In the genomic region with DNA sequence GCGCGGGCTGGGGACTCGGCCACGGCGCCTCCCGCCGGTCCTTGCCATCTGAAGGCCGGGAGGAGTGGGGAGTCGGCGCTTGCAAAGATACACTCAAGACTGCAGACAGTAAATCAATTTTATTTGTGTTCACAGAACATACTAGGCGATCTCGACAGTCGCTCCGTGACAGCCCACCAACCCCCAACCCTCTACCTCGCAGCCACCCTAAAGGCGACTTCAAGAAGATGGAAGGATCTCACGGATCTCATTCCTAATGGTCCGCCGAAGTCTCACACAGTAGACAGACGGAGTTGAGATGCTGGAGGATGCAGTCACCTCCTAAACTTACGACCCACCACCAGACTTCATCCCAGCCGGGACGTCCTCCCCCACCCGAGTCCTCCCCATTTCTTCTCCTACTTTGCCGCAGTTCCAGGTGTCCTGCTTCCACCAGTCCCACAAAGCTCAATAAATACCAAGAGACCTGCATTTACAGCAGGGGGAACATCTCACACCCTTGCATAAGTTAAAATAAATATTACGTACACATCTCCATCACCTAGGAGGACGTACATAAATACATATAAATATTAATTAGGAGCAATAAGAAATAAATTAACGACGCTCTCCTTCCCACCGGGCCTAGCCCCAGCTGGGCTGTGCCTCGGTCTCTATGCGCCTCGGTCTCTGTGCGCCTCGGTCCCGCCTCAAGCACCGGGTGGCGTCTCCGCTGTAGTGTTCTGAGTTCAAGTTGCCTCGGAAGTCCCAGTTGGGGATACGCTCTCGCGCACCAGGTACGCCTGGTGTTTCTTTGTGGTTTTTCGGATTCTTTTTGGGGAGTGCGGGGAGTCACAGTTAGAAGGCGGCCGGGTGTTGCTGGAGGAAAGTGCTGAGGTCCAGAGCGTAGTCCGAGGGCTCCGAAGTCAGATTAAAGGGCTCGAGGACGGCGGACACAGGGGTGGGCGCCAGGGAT, we compare ENCODE assay signal across 1 cellular context.
A peak's percentile ranks its signal among the peaks of the same experiment; 100 is the strongest.
TF ChIP-seq lines count a peak whose summit lies in the region.

No MANE protein-coding gene starts in this region.

TF ChIP-seq in K562, 482 proteins besides CTCF, POLR2A, EP300 and RAD21 (continued from another document):
- TF ChIP-seq ARID4B (CRISPR knock-in tag; IDR thresholded peaks at IDR 0.05) (0 out of 2 replicates have a peak, but pooled peaks have one; percentile 1), ZBTB8A (IDR thresholded peaks at IDR 0.05; ENCODE audit: partially characterized antibody) (no peak), ZNF384 (IDR thresholded peaks at IDR 0.05; ENCODE audit: low read depth, low read length) (no peak), SMARCA5 (IDR thresholded peaks at IDR 0.05) (0 out of 2 replicates have a peak, but pooled peaks have one; percentile 66), NCOA4 (IDR thresholded peaks at IDR 0.05; ENCODE audit: partially characterized antibody) (no peak), STAT5A (IDR thresholded peaks at IDR 0.05; ENCODE audit: borderline replicate concordance, low read length) (no peak), KDM5B (IDR thresholded peaks at IDR 0.05; ENCODE audit: insufficient replicate concordance, low read depth, low read length) (peak; percentile 62), EHMT2 (IDR thresholded peaks at IDR 0.05) (0 out of 2 replicates have a peak, but pooled peaks have one; percentile 10), FOXK2 (conservative IDR thresholded peaks at IDR 0.05 in 1 of 2, IDR thresholded peaks at IDR 0.05 in 1 of 2; ENCODE audit: low read depth in 2 of 2) (peak in 1 of 2 experiments; percentile 25; a peak in 1 of 4 replicates), DNMT1 (IDR thresholded peaks at IDR 0.05) (no peak), ZNF431 (CRISPR knock-in tag; IDR thresholded peaks at IDR 0.05) (no peak), SNAPC5 (CRISPR knock-in tag; IDR thresholded peaks at IDR 0.05) (no peak), ARID1B (IDR thresholded peaks at IDR 0.05) (no peak), ARNT (IDR thresholded peaks at IDR 0.05) (0 out of 4 replicates have a peak, but pooled peaks of 1 of the 2 experiments have one; percentile 18), HMG20B (CRISPR knock-in tag; IDR thresholded peaks at IDR 0.05) (peak; percentile 59; the same call in 1 of the 2 replicates), HINFP (tag; conservative IDR thresholded peaks at IDR 0.05; ENCODE audit: low read depth) (no peak), THRB (CRISPR knock-in tag; conservative IDR thresholded peaks at IDR 0.05) (peak; percentile 90), XRCC3 (IDR thresholded peaks at IDR 0.05) (no peak), BRCA1 (IDR thresholded peaks at IDR 0.05) (no peak), BRCA1 (CRISPR knock-in tag; IDR thresholded peaks at IDR 0.05) (0 out of 2 replicates have a peak, but pooled peaks have one; percentile 87), RCOR1 (IDR thresholded peaks at IDR 0.05; ENCODE audit: borderline replicate concordance in 1 of 2, low read depth in 2 of 2, low read length in 2 of 2) (peak in 1 of 2 experiments; percentile 61; a peak in 2 of 4 replicates), CREB1 (IDR thresholded peaks at IDR 0.05) (peak; percentile 6; the same call in 1 of the 2 replicates), CREB1 (CRISPR knock-in tag; IDR thresholded peaks at IDR 0.05) (no peak), ZNF41 (CRISPR knock-in tag; conservative IDR thresholded peaks at IDR 0.05) (no peak)
- TF ChIP-seq, protein P1, sequence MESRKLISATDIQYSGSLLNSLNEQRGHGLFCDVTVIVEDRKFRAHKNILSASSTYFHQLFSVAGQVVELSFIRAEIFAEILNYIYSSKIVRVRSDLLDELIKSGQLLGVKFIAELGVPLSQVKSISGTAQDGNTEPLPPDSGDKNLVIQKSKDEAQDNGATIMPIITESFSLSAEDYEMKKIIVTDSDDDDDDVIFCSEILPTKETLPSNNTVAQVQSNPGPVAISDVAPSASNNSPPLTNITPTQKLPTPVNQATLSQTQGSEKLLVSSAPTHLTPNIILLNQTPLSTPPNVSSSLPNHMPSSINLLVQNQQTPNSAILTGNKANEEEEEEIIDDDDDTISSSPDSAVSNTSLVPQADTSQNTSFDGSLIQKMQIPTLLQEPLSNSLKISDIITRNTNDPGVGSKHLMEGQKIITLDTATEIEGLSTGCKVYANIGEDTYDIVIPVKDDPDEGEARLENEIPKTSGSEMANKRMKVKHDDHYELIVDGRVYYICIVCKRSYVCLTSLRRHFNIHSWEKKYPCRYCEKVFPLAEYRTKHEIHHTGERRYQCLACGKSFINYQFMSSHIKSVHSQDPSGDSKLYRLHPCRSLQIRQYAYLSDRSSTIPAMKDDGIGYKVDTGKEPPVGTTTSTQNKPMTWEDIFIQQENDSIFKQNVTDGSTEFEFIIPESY (CRISPR knock-in tag; IDR thresholded peaks at IDR 0.05) = 0 out of 2 replicates have a peak, but pooled peaks have one; percentile 32
- TF ChIP-seq, protein P2, sequence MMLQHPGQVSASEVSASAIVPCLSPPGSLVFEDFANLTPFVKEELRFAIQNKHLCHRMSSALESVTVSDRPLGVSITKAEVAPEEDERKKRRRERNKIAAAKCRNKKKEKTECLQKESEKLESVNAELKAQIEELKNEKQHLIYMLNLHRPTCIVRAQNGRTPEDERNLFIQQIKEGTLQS (IDR thresholded peaks at IDR 0.05) = no peak
- TF ChIP-seq, protein P2 (CRISPR knock-in tag; conservative IDR thresholded peaks at IDR 0.05) = 0 out of 2 replicates have a peak, but pooled peaks have one; percentile 30
